In the genomic region with DNA sequence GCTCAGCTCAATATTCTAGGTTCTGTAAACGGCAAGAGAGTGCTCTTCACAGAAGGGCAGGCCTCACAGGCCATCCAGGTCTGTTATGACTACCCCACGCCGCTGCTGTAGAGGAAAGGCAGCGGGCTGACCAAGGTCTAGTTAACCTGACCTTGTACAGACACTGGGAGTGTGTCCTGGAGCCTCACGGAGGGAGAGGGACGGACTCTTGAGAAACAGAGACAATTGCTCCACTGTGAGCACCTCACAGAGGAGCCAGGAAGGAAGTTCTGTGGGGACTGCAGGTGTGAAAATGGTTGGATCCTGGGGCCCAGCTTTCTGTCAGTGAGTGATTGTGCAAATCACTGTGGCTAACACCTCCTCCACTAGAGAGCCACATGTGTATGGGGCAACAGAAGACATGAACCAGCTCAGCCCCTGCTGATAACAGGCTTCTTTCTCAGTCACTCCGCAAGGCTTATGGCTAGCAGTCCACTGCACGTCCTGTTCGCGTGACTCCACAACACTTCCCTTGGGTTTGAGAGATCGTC, we compare ENCODE assay signal across 8 cellular contexts. TPM values are rescaled to one million over a fixed set of nuclear protein-coding genes. Genes with fewer than 3 reads are reported as not detected.
DNase-seq lines count a peak whose midpoint lies in the region; ATAC-seq and FAIRE-seq lines count a peak whose summit lies in the region.

No MANE protein-coding gene starts in this region.

- no peak for FAIRE-seq in urothelium cell line (lab: Jason Lieb, UNC)

- H3K27ac ChIP-seq in CD8-positive, alpha-beta memory T cell (ENCODE audit: low read depth, low read length) = peak overlapping the region; percentile 55

- H3K36me3 Mint-ChIP-seq in CD8-positive, alpha-beta memory T cell = peaks cover 9 to 87% (median 14%) of the 10 kb centered on the region in 3 donors
- peaks cover 19% of the 10 kb centered on the region for H3K36me3 Mint-ChIP-seq in natural killer cell treated with Interleukin-12 subunit alpha and Interleukin-12 subunit beta and Interleukin-15 and Interleukin-18, amount 100 ng/mL, for 72 hours

- no peaks in the 10 kb centered on the region for H3K27me3 ChIP-seq in CD8-positive, alpha-beta memory T cell (ENCODE audit: insufficient read depth, low read length, poor library complexity, severe bottlenecking)

- no peak overlapping the region for H3K4me3 ChIP-seq in CD8-positive, alpha-beta memory T cell (ENCODE audit: low read length)

- H3K4me3 Mint-ChIP-seq in CD8-positive, alpha-beta memory T cell = peak overlapping the region; percentile 64 to 90 (median 83)
- peak overlapping the region; percentile 78 for H3K4me3 Mint-ChIP-seq in natural killer cell treated with Interleukin-12 subunit alpha and Interleukin-12 subunit beta and Interleukin-15 and Interleukin-18, amount 100 ng/mL, for 72 hours

- peak; percentile 56 for ATAC-seq in HG03097 (IDR thresholded peaks at IDR 0.05; ENCODE audit: low FRiP score, unreplicated experiment)
- ATAC-seq in natural killer cell treated with Interleukin-12 subunit alpha and Interleukin-12 subunit beta and Interleukin-15 and Interleukin-18, amount 100 ng/mL, for 72 hours = peak; percentile 89 to 92

- CTCF ChIA-PET in CD8-positive, alpha-beta memory T cell (lab: Charles Lee) = interaction anchor here (1.1 to 1.8 kb wide), 4 partner anchors 18 to 99 kb away, joined by 3 to 4 read pairs (median 4); a partner anchor contains a TSS

- no peaks in the 10 kb centered on the region for H3K9me3 Mint-ChIP-seq in CD8-positive, alpha-beta memory T cell
- no peaks in the 10 kb centered on the region for H3K9me3 Mint-ChIP-seq in natural killer cell treated with Interleukin-12 subunit alpha and Interleukin-12 subunit beta and Interleukin-15 and Interleukin-18, amount 100 ng/mL, for 72 hours

- H3K27me3 Mint-ChIP-seq in CD8-positive, alpha-beta memory T cell = no peaks in the 10 kb centered on the region
- H3K27me3 Mint-ChIP-seq in natural killer cell treated with Interleukin-12 subunit alpha and Interleukin-12 subunit beta and Interleukin-15 and Interleukin-18, amount 100 ng/mL, for 72 hours = no peaks in the 10 kb centered on the region

- peaks cover 73 to 80% (median 79%) of the 10 kb centered on the region in 3 donors for H3K4me1 Mint-ChIP-seq in CD8-positive, alpha-beta memory T cell
- H3K4me1 Mint-ChIP-seq in natural killer cell treated with Interleukin-12 subunit alpha and Interleukin-12 subunit beta and Interleukin-15 and Interleukin-18, amount 100 ng/mL, for 72 hours (ENCODE audit: low read depth in 2 of 2) = peaks cover 77% of the 10 kb centered on the region in 2 donors

- POLR2A ChIA-PET in CD8-positive, alpha-beta memory T cell (lab: Charles Lee) = interaction anchor here (1.0 to 2.3 kb wide), 5 partner anchors 9 to 100 kb away, joined by 4 to 13 read pairs (median 5); a partner anchor contains a TSS

- H3K9me3 ChIP-seq in CD8-positive, alpha-beta memory T cell (ENCODE audit: low read length) = no peaks in the 10 kb centered on the region

- peaks cover 57% of the 10 kb centered on the region for H3K36me3 ChIP-seq in CD8-positive, alpha-beta memory T cell (ENCODE audit: insufficient read depth, low read length)

- peak overlapping the region; percentile 91 to 99 (median 96) for H3K27ac Mint-ChIP-seq in CD8-positive, alpha-beta memory T cell
- H3K27ac Mint-ChIP-seq in natural killer cell treated with Interleukin-12 subunit alpha and Interleukin-12 subunit beta and Interleukin-15 and Interleukin-18, amount 100 ng/mL, for 72 hours = peak overlapping the region; percentile 90 to 93

- peak; percentile 17 to 89 (median 69) for DNase-seq in CD8-positive, alpha-beta memory T cell
- DNase-seq in activated T-cell treated with anti-CD3 and anti-CD28 coated beads for 24 hours (ENCODE audit: low read depth) = peak; percentile 40
- peak; percentile 95 for DNase-seq in natural killer cell treated with Interleukin-12 subunit alpha and Interleukin-12 subunit beta and Interleukin-15 and Interleukin-18, amount 100 ng/mL, for 72 hours (ENCODE audit: low spot score)
- no peak for DNase-seq in HuH-7 (ENCODE audit: low spot score)
- DNase-seq in MV-4-11 (lab: John Stamatoyannopoulos, UW) = no peak
- no peak for DNase-seq in cortex of kidney (lab: John Stamatoyannopoulos, UW)
- no peak for DNase-seq in urothelium cell line (ENCODE audit: low spot score)

- H3K4me1 ChIP-seq in CD8-positive, alpha-beta memory T cell (ENCODE audit: insufficient read depth, low read length) = peaks cover 63% of the 10 kb centered on the region

RNA-seq across cellular contexts. Expression of a gene that starts 31.4 kb away (rescaled TPM):
- 1 to 10 TPM; 2.4 to 2.6 TPM for total RNA-seq in CD8-positive, alpha-beta memory T cell
- 27.0 TPM for polyA plus RNA-seq in CD8-positive, alpha-beta memory T cell
- 10 to 100 TPM; 14.2 to 19.0 TPM for total RNA-seq in natural killer cell treated with Interleukin-12 subunit alpha and Interleukin-12 subunit beta and Interleukin-15 and Interleukin-18, amount 100 ng/mL, for 72 hours

Comparison
In these comparisons a context has a peak if more than half of its experiments do, and no peak if none do; other contexts are left out.
1. DNase-seq: peak in CD8-positive, alpha-beta memory T cell (5 of 5), activated T-cell treated with anti-CD3 and anti-CD28 coated beads for 24 hours (single experiment) and natural killer cell treated with Interleukin-12 subunit alpha and Interleukin-12 subunit beta and Interleukin-15 and Interleukin-18, amount 100 ng/mL, for 72 hours (single experiment); none in HuH-7 (single experiment), MV-4-11 (single experiment), cortex of kidney (single experiment) and urothelium cell line (single experiment).
2. RNA of a gene that starts 31.4 kb away (total RNA-seq): 14.2 to 19.0 TPM in natural killer cell treated with Interleukin-12 subunit alpha and Interleukin-12 subunit beta and Interleukin-15 and Interleukin-18, amount 100 ng/mL, for 72 hours; 2.4 to 2.6 TPM in CD8-positive, alpha-beta memory T cell; every median in the first group is over 4 times any median in the second.